Comparison of ENCODE assay signal across 1 cellular context in the genomic region with DNA sequence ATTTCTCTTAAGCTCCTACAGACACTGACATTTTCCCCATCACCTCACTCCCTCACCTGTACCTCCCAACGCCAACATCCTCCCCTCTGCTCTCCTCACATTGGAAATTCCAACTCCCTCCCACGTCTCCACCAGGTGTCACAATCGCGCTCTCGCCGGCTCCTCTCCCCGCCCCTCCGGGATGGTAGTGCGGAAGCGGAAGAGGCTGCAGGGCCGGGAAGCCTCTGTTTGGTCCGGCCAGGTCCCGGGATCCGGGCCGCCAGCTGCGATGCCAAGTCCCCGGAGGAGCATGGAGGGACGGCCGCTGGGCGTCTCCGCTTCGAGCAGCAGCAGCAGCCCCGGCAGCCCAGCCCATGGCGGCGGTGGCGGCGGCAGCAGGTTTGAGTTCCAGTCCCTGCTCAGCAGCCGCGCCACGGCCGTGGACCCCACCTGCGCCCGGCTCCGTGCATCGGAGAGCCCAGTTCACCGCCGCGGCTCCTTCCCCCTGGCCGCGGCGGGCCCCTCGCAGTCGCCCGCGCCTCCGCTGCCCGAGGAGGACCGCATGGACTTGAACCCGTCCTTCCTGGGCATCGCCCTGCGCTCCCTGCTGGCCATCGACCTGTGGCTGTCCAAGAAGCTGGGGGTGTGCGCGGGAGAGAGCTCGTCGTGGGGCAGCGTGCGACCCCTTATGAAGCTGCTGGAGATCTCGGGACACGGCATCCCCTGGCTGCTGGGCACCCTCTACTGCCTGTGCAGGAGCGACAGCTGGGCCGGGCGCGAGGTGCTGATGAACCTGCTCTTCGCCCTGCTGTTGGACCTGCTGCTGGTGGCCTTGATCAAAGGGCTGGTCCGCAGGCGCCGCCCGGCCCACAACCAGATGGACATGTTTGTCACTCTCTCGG.
TF ChIP-seq lines count a peak whose summit lies in the region.

A gene (plus strand): TSS at position 187 of the 881 bp plus-strand sequence. CDS start 82 bp downstream, at position 269.

TF ChIP-seq in HCT116, 20 proteins besides CTCF, POLR2A, EP300 and RAD21 (continued from another document):
- TF ChIP-seq, protein P1, sequence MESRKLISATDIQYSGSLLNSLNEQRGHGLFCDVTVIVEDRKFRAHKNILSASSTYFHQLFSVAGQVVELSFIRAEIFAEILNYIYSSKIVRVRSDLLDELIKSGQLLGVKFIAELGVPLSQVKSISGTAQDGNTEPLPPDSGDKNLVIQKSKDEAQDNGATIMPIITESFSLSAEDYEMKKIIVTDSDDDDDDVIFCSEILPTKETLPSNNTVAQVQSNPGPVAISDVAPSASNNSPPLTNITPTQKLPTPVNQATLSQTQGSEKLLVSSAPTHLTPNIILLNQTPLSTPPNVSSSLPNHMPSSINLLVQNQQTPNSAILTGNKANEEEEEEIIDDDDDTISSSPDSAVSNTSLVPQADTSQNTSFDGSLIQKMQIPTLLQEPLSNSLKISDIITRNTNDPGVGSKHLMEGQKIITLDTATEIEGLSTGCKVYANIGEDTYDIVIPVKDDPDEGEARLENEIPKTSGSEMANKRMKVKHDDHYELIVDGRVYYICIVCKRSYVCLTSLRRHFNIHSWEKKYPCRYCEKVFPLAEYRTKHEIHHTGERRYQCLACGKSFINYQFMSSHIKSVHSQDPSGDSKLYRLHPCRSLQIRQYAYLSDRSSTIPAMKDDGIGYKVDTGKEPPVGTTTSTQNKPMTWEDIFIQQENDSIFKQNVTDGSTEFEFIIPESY (IDR thresholded peaks at IDR 0.05; ENCODE audit: extremely low read depth, insufficient replicate concordance, low read length): no peak
- no peak for TF ChIP-seq FOSL1 (IDR thresholded peaks at IDR 0.05; ENCODE audit: low read depth)
- TF ChIP-seq, protein P2, sequence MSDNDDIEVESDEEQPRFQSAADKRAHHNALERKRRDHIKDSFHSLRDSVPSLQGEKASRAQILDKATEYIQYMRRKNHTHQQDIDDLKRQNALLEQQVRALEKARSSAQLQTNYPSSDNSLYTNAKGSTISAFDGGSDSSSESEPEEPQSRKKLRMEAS (IDR thresholded peaks at IDR 0.05): peak; percentile 51
- TF ChIP-seq ZFX (IDR thresholded peaks at IDR 0.05): peak; percentile 67
- peak; percentile 21; the same call in 1 of the 2 replicates for TF ChIP-seq SRF (IDR thresholded peaks at IDR 0.05; ENCODE audit: low read depth)
- peak; percentile 40; the same call in 1 of the 2 replicates for TF ChIP-seq SIN3A (IDR thresholded peaks at IDR 0.05; ENCODE audit: low read depth)
- TF ChIP-seq TCF7L2 (IDR thresholded peaks at IDR 0.05; ENCODE audit: borderline replicate concordance, extremely low read depth, insufficient read depth, insufficient read length): peak; percentile 80
- TF ChIP-seq POLR2AphosphoS5 (IDR thresholded peaks at IDR 0.05; ENCODE audit: low read depth, low read length): peak; percentile 93
- TF ChIP-seq EZH2phosphoT487 (IDR thresholded peaks at IDR 0.05; ENCODE audit: borderline replicate concordance): no peak
- no peak for TF ChIP-seq EZH2 (IDR thresholded peaks at IDR 0.05)
- no peak for TF ChIP-seq ZNF274 (IDR thresholded peaks at IDR 0.05; ENCODE audit: low read depth, low read length)
- TF ChIP-seq JUND (IDR thresholded peaks at IDR 0.05): no peak; the same call in 1 of the 2 replicates
- TF ChIP-seq, protein P3, sequence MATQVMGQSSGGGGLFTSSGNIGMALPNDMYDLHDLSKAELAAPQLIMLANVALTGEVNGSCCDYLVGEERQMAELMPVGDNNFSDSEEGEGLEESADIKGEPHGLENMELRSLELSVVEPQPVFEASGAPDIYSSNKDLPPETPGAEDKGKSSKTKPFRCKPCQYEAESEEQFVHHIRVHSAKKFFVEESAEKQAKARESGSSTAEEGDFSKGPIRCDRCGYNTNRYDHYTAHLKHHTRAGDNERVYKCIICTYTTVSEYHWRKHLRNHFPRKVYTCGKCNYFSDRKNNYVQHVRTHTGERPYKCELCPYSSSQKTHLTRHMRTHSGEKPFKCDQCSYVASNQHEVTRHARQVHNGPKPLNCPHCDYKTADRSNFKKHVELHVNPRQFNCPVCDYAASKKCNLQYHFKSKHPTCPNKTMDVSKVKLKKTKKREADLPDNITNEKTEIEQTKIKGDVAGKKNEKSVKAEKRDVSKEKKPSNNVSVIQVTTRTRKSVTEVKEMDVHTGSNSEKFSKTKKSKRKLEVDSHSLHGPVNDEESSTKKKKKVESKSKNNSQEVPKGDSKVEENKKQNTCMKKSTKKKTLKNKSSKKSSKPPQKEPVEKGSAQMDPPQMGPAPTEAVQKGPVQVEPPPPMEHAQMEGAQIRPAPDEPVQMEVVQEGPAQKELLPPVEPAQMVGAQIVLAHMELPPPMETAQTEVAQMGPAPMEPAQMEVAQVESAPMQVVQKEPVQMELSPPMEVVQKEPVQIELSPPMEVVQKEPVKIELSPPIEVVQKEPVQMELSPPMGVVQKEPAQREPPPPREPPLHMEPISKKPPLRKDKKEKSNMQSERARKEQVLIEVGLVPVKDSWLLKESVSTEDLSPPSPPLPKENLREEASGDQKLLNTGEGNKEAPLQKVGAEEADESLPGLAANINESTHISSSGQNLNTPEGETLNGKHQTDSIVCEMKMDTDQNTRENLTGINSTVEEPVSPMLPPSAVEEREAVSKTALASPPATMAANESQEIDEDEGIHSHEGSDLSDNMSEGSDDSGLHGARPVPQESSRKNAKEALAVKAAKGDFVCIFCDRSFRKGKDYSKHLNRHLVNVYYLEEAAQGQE (IDR thresholded peaks at IDR 0.05; ENCODE audit: low read depth): no peak
- TF ChIP-seq SP1 (IDR thresholded peaks at IDR 0.05; ENCODE audit: low read depth): no peak
- peak; percentile 80 for TF ChIP-seq YY1 (IDR thresholded peaks at IDR 0.05; ENCODE audit: extremely low read depth, insufficient replicate concordance, low read depth, low read length)
TF ChIP-seq in HCT116: peak in this region for 10.
